Comparison of ENCODE assay signal across 31 cellular contexts in genomic region chr2:158943973-158944372, GRCh38. TPM values are rescaled to one million over a fixed set of nuclear protein-coding genes. Genes with fewer than 3 reads are reported as not detected.
"Had no signal": no experiment of that assay in that cellular context is flagged by ENCODE, and none has a peak within 500 bp of the region (broad histone marks: within the 10 kb centered on the region; RNA-seq: fewer than 3 reads in every experiment).

No MANE protein-coding gene starts in this region.

- H3K9me3 ChIP-seq: adrenal gland, body of pancreas, esophagus muscularis mucosa, gastrocnemius medialis had no signal

- H3K36me3 ChIP-seq: adrenal gland, esophagus muscularis mucosa, gastrocnemius medialis, WERI-Rb-1 had no signal

- ATAC-seq: activated CD4-positive, CD25-positive, alpha-beta regulatory T cell treated with anti-CD3 and anti-CD28 coated beads, Interleukin-2, amount 50 U/mL, for 24 hours; activated CD8-positive, alpha-beta T cell treated with anti-CD3 and anti-CD28 coated beads for 36 hours; activated naive CD8-positive, alpha-beta T cell treated with anti-CD3 and anti-CD28 coated beads, Interleukin-2, amount 50 U/mL, for 24 hours; activated T-cell treated with anti-CD3 and anti-CD28 coated beads, Interleukin-2, amount 50 U/mL, for 4 hours; activated T-helper 17 cell treated with anti-CD3 and anti-CD28 coated beads, Interleukin-2, amount 50 U/mL, for 72 hours; body of pancreas; effector memory CD8-positive, alpha-beta T cell; foreskin keratinocyte; gastrocnemius medialis; T-helper 17 cell had no signal

- H3K27ac ChIP-seq: adrenal gland, body of pancreas, esophagus muscularis mucosa, foreskin keratinocyte, gastrocnemius medialis, WERI-Rb-1 had no signal

- H3K27me3 ChIP-seq: adrenal gland, body of pancreas, esophagus muscularis mucosa, foreskin keratinocyte, gastrocnemius medialis had no signal

- DNase-seq: activated B cell treated with CpG ODN at 0.5 μM for 24 hours; activated CD4-positive, alpha-beta T cell treated with anti-CD3 and anti-CD28 coated beads for 48 hours; activated CD4-positive, alpha-beta T cell treated with anti-CD3 and anti-CD28 coated beads, Interleukin-2, amount 50 U/mL, for 1 hour; activated CD4-positive, alpha-beta T cell treated with anti-CD3 and anti-CD28 coated beads, Interleukin-2, amount 50 U/mL, for 48 hours; activated CD8-positive, alpha-beta memory T cell treated with anti-CD3 and anti-CD28 coated beads for 24 hours; activated CD8-positive, alpha-beta T cell treated with anti-CD3 and anti-CD28 coated beads for 36 hours; activated effector memory CD4-positive, alpha-beta T cell treated with Interleukin-2 at 50 U/mL for 16 hours; activated gamma-delta T cell treated with Interleukin-2 at 50 U/mL for 16 hours; activated naive CD4-positive, alpha-beta T cell treated with anti-CD3 and anti-CD28 coated beads for 36 hours; activated naive CD8-positive, alpha-beta T cell treated with anti-CD3 and anti-CD28 coated beads for 36 hours; activated naive CD8-positive, alpha-beta T cell treated with anti-CD3 and anti-CD28 coated beads, Interleukin-2, amount 50 U/mL, for 24 hours; activated T-cell treated with anti-CD3 and anti-CD28 coated beads, Interleukin-2, amount 50 U/mL, for 4 hours; amygdala; aorta; body of pancreas; caudate nucleus; cortex of kidney; effector CD4-positive, alpha-beta T cell; effector memory CD8-positive, alpha-beta T cell; erythroblast; foreskin keratinocyte; gastrocnemius medialis; glutamatergic neuron; T-helper 1 cell; T-helper 17 cell; T1000; WERI-Rb-1 had no signal

- H3K4me3 ChIP-seq: adrenal gland, body of pancreas, esophagus muscularis mucosa, gastrocnemius medialis had no signal

- H3K4me1 ChIP-seq: body of pancreas, esophagus muscularis mucosa, foreskin keratinocyte, gastrocnemius medialis had no signal

RNA-seq across cellular contexts. Expression of gene TANC1, which starts 24.5 kb away (rescaled TPM):
- total RNA-seq: activated B cell treated with CpG ODN at 0.5 μM for 24 hours had no signal
